Comparison of ENCODE assay signal across 1 cellular context in the genomic region with DNA sequence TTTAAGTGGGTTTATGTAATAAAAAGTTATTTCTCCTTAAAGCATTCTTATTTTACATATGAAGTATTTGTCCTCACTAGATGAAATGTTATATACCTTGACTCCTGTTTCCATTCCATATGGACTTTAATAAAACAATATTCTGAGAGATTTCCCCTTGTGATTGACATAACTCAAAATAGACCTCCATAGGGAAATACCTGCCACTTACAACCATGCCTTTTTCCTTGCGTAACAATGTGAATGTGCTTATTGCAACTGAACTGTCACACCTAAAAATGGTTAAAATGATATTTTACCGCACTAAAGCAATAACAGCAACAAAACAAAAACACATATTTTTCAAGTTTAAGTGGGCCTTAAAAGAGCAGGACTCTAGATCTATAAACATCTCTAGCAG.
TF ChIP-seq lines count a peak whose summit lies in the region.

No MANE protein-coding gene starts in this region.

TF ChIP-seq in WTC11, 78 proteins besides CTCF, POLR2A, EP300 and RAD21 (continued from another document):
- TF ChIP-seq AFF4 (CRISPR knock-in tag; IDR thresholded peaks at IDR 0.05; ENCODE audit: borderline replicate concordance) (no peak), ETV6 (CRISPR knock-in tag; IDR thresholded peaks at IDR 0.05) (no peak), ZNF423 (CRISPR knock-in tag; IDR thresholded peaks at IDR 0.05) (no peak), GRHL2 (CRISPR knock-in tag; IDR thresholded peaks at IDR 0.05; ENCODE audit: insufficient replicate concordance, severe bottlenecking) (no peak), MXD4 (CRISPR knock-in tag; IDR thresholded peaks at IDR 0.05; ENCODE audit: borderline replicate concordance) (no peak), FOXK1 (CRISPR knock-in tag; IDR thresholded peaks at IDR 0.05) (no peak), JAZF1 (CRISPR knock-in tag; IDR thresholded peaks at IDR 0.05) (no peak)
- TF ChIP-seq, protein P1, sequence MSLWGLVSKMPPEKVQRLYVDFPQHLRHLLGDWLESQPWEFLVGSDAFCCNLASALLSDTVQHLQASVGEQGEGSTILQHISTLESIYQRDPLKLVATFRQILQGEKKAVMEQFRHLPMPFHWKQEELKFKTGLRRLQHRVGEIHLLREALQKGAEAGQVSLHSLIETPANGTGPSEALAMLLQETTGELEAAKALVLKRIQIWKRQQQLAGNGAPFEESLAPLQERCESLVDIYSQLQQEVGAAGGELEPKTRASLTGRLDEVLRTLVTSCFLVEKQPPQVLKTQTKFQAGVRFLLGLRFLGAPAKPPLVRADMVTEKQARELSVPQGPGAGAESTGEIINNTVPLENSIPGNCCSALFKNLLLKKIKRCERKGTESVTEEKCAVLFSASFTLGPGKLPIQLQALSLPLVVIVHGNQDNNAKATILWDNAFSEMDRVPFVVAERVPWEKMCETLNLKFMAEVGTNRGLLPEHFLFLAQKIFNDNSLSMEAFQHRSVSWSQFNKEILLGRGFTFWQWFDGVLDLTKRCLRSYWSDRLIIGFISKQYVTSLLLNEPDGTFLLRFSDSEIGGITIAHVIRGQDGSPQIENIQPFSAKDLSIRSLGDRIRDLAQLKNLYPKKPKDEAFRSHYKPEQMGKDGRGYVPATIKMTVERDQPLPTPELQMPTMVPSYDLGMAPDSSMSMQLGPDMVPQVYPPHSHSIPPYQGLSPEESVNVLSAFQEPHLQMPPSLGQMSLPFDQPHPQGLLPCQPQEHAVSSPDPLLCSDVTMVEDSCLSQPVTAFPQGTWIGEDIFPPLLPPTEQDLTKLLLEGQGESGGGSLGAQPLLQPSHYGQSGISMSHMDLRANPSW (CRISPR knock-in tag; conservative IDR thresholded peaks at IDR 0.05; ENCODE audit: low read depth), result no peak
